Comparison of ENCODE assay signal across 8 cellular contexts in the genomic region with DNA sequence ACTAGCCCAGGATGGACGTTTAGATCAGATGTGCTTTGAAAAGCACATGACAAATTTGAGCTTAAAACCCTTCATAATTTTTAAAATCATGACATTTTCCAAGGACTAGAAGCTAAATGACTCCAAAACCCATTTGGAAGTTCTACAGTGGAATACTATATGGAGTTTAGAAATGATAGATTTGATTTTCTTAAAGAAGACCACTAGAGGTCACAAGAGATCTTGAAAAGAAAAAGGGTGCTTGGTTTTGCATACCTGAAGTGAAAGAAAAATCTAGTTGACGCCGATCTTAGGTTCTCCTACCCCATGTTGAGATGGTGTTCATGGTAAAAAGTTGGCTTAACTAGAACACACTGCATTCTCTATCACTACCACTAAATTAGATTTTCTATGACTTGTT. TPM values are rescaled to one million over a fixed set of nuclear protein-coding genes. Genes with fewer than 3 reads are reported as not detected.
DNase-seq lines count a peak whose midpoint lies in the region; ATAC-seq, FAIRE-seq and TF ChIP-seq lines count a peak whose summit lies in the region.

No MANE protein-coding gene starts in this region.

- H3K9me3 Mint-ChIP-seq in activated CD8-positive, alpha-beta T cell treated with anti-CD3 and anti-CD28 coated beads, Interleukin-2, amount 10 ng/mL, durations not matched to agents 7 days and 5 days (ENCODE audit: insufficient read depth): no peaks in the 10 kb centered on the region
- H3K9me3 Mint-ChIP-seq in stimulated activated memory B cell treated with anti-CD40 and anti-IgM and Interleukin-4, amounts not matched to agents 10 μg/mL and 1 μg/mL and 100 μg/mL, for 72 hours: no peaks in the 10 kb centered on the region

- H3K27me3 Mint-ChIP-seq in activated CD8-positive, alpha-beta T cell treated with anti-CD3 and anti-CD28 coated beads, Interleukin-2, amount 10 ng/mL, durations not matched to agents 7 days and 5 days (ENCODE audit: low read depth): peaks cover 12% of the 10 kb centered on the region
- H3K27me3 Mint-ChIP-seq in stimulated activated memory B cell treated with anti-CD40 and anti-IgM and Interleukin-4, amounts not matched to agents 10 μg/mL and 1 μg/mL and 100 μg/mL, for 72 hours: peaks cover 3% of the 10 kb centered on the region

- no peak overlapping the region for H3K27ac Mint-ChIP-seq in activated CD8-positive, alpha-beta T cell treated with anti-CD3 and anti-CD28 coated beads, Interleukin-2, amount 10 ng/mL, durations not matched to agents 7 days and 5 days
- peak overlapping the region; percentile 70 for H3K27ac Mint-ChIP-seq in stimulated activated memory B cell treated with anti-CD40 and anti-IgM and Interleukin-4, amounts not matched to agents 10 μg/mL and 1 μg/mL and 100 μg/mL, for 72 hours

- peak; percentile 66 for TF ChIP-seq CTCF in D721Med (IDR thresholded peaks at IDR 0.05; ENCODE audit: insufficient read depth, missing control alignments)

- peaks cover 2% of the 10 kb centered on the region for H3K4me1 Mint-ChIP-seq in activated CD8-positive, alpha-beta T cell treated with anti-CD3 and anti-CD28 coated beads, Interleukin-2, amount 10 ng/mL, durations not matched to agents 7 days and 5 days (ENCODE audit: low read depth)
- peaks cover 8% of the 10 kb centered on the region for H3K4me1 Mint-ChIP-seq in stimulated activated memory B cell treated with anti-CD40 and anti-IgM and Interleukin-4, amounts not matched to agents 10 μg/mL and 1 μg/mL and 100 μg/mL, for 72 hours

- peak overlapping the region; percentile 51 for H3K4me3 Mint-ChIP-seq in activated CD8-positive, alpha-beta T cell treated with anti-CD3 and anti-CD28 coated beads, Interleukin-2, amount 10 ng/mL, durations not matched to agents 7 days and 5 days
- H3K4me3 Mint-ChIP-seq in stimulated activated memory B cell treated with anti-CD40 and anti-IgM and Interleukin-4, amounts not matched to agents 10 μg/mL and 1 μg/mL and 100 μg/mL, for 72 hours: peak overlapping the region; percentile 68

- intact Hi-C loops in left cardiac atrium (cut with DNase I): loop anchor here in 1 of 2 donors (2.0 to 5.0 kb wide), 3 partner anchors 153 to 484 kb away; no protein-coding TSS in a partner anchor

- POLR2A ChIA-PET in activated CD8-positive, alpha-beta T cell treated with anti-CD3 and anti-CD28 coated beads, Interleukin-2, amount 10 ng/mL, durations not matched to agents 7 days and 5 days (lab: Charles Lee): no interaction called here

- no peaks in the 10 kb centered on the region for H3K36me3 Mint-ChIP-seq in activated CD8-positive, alpha-beta T cell treated with anti-CD3 and anti-CD28 coated beads, Interleukin-2, amount 10 ng/mL, durations not matched to agents 7 days and 5 days (ENCODE audit: low read depth)
- no peaks in the 10 kb centered on the region for H3K36me3 Mint-ChIP-seq in stimulated activated memory B cell treated with anti-CD40 and anti-IgM and Interleukin-4, amounts not matched to agents 10 μg/mL and 1 μg/mL and 100 μg/mL, for 72 hours

- ATAC-seq in HG02840 (IDR thresholded peaks at IDR 0.05; ENCODE audit: low FRiP score, unreplicated experiment) (peak; percentile 51), left cardiac atrium (peak; percentile 39 to 61)
- ATAC-seq in activated CD8-positive, alpha-beta T cell treated with anti-CD3 and anti-CD28 coated beads, Interleukin-2, amount 10 ng/mL, durations not matched to agents 7 days and 5 days: peak; percentile 63
- peak; percentile 73 for ATAC-seq in stimulated activated memory B cell treated with anti-CD40 and anti-IgM and Interleukin-4, amounts not matched to agents 10 μg/mL and 1 μg/mL and 100 μg/mL, for 72 hours

- FAIRE-seq in D721Med (lab: Jason Lieb, UNC): no peak

- DNase-seq in D721Med (ENCODE audit: insufficient read length, low spot score) (no peak), NCI-H2227 treated with DMSO at 0.1 percent for 48 hours (lab: John Stamatoyannopoulos, UW) (peak; percentile 86), left cardiac atrium (no peak), AG08396 (ENCODE audit: low spot score) (no peak)
- DNase-seq in activated CD8-positive, alpha-beta T cell treated with anti-CD3 and anti-CD28 coated beads, Interleukin-2, amount 10 ng/mL, durations not matched to agents 7 days and 5 days: no peak
- DNase-seq in activated CD4-positive, CD25-positive, alpha-beta regulatory T cell treated with anti-CD3 and anti-CD28 coated beads, Interleukin-2, amount 50 U/mL, for 72 hours: no peak

- CTCF ChIA-PET in activated CD8-positive, alpha-beta T cell treated with anti-CD3 and anti-CD28 coated beads, Interleukin-2, amount 10 ng/mL, durations not matched to agents 7 days and 5 days (lab: Charles Lee): interaction anchor here (0.7 to 2.7 kb wide), 13 partner anchors 8 to 743 kb away, joined by 3 to 15 read pairs (median 4); a partner anchor contains a TSS

RNA-seq across cellular contexts. Expression of a gene that starts 31.5 kb away (rescaled TPM):
- not detected for total RNA-seq in activated CD8-positive, alpha-beta T cell treated with anti-CD3 and anti-CD28 coated beads, Interleukin-2, amount 10 ng/mL, durations not matched to agents 7 days and 5 days
- 1 to 10 TPM; 1.0 TPM for total RNA-seq in left cardiac atrium

RNA-seq across cellular contexts. Expression of a gene that starts 31.5 kb away (rescaled TPM):
- 10 to 100 TPM; 17.4 to 20.8 TPM for total RNA-seq in activated CD8-positive, alpha-beta T cell treated with anti-CD3 and anti-CD28 coated beads, Interleukin-2, amount 10 ng/mL, durations not matched to agents 7 days and 5 days
- total RNA-seq in left cardiac atrium: 10 to 100 TPM; 12.8 to 16.4 TPM
